In genomic region chr6:122789862-122790739, GRCh38 we compare ENCODE assay signal across 9 cellular contexts. TPM values are rescaled to one million over a fixed set of nuclear protein-coding genes. Genes with fewer than 3 reads are reported as not detected.
DNase-seq lines count a peak whose midpoint lies in the region; ATAC-seq and TF ChIP-seq lines count a peak whose summit lies in the region.
"Had no signal": no experiment of that assay in that cellular context is flagged by ENCODE, and none has a peak within 500 bp of the region (broad histone marks: within the 10 kb centered on the region; RNA-seq: fewer than 3 reads in every experiment).

No MANE protein-coding gene starts in this region.

- H3K79me2 ChIP-seq in HCT116 (ENCODE audit: insufficient read depth, low read length) (no peaks in the 10 kb centered on the region), MM.1S (ENCODE audit: low read length) (peaks cover 11% of the 10 kb centered on the region)

- peaks cover 52% of the 10 kb centered on the region for H3K27me3 Mint-ChIP-seq in activated CD4-positive, alpha-beta T cell treated with anti-CD3 and anti-CD28 coated beads, Interleukin-2, amount 10 ng/mL, durations not matched to agents 7 days and 5 days
- peaks cover 26% of the 10 kb centered on the region for H3K27me3 Mint-ChIP-seq in activated B cell treated with CpG ODN at 0.5 μM for 24 hours
- H3K27me3 Mint-ChIP-seq in nephron progenitor cell (ENCODE audit: low read depth, poor library complexity) = peaks cover 19% of the 10 kb centered on the region

- peak overlapping the region; percentile 74 for H3K27ac ChIP-seq in HCT116 (ENCODE audit: low read depth, low read length)
- peak overlapping the region; percentile 55; the same call in 1 of the 2 replicates for H3K27ac ChIP-seq in MM.1S (ENCODE audit: low read length)

- H3K9me2 ChIP-seq in HCT116 (ENCODE audit: insufficient read depth) (no peaks in the 10 kb centered on the region), MM.1S (replicated peaks; ENCODE audit: insufficient read depth, low read length) (no peaks in the 10 kb centered on the region)

- RAD21 ChIA-PET in HCT116 (lab: Charles Lee; ENCODE audit: low non-redundant PET in 1 of 2, low total read pairs in 2 of 2, uncharacterized antibody in 2 of 2, unreplicated experiment in 2 of 2) = no interaction called here

- H3K36me3 ChIP-seq in HCT116 (ENCODE audit: control insufficient read depth in 1 of 2, insufficient read depth in 2 of 2, low read length in 2 of 2) = no peaks in the 10 kb centered on the region
- no peaks in the 10 kb centered on the region for H3K36me3 ChIP-seq in MM.1S (replicated peaks; ENCODE audit: insufficient read depth, low read length)

- TF ChIP-seq RAD21 in HCT116 (IDR thresholded peaks at IDR 0.05; ENCODE audit: low read depth) = no peak

- intact Hi-C loops in HCT116 (cut with micrococcal nuclease) = no loop called here
- intact Hi-C loops in activated B cell treated with CpG ODN at 0.5 μM for 24 hours (cut with micrococcal nuclease) = loop anchor here (1.0 kb wide), 1 partner anchor 39 kb away; no protein-coding TSS in a partner anchor

- peak overlapping the region; percentile 47 for H2AFZ ChIP-seq in HCT116 (ENCODE audit: low read depth, low read length, poor library complexity, severe bottlenecking)
- H2AFZ ChIP-seq in MM.1S (ENCODE audit: low read length) = peak overlapping the region; percentile 93

- H3K4me3 Mint-ChIP-seq in activated CD4-positive, alpha-beta T cell treated with anti-CD3 and anti-CD28 coated beads, Interleukin-2, amount 10 ng/mL, durations not matched to agents 7 days and 5 days = peak overlapping the region; percentile 79
- peak overlapping the region; percentile 94 for H3K4me3 Mint-ChIP-seq in activated B cell treated with CpG ODN at 0.5 μM for 24 hours
- H3K4me3 Mint-ChIP-seq in nephron progenitor cell = peak overlapping the region; percentile 83

- BruUV-seq in HCT116 (replicated peaks; lab: Mats Ljungman, UMichigan) = TSS peak; percentile 55

- H3K4me1 Mint-ChIP-seq in activated CD4-positive, alpha-beta T cell treated with anti-CD3 and anti-CD28 coated beads, Interleukin-2, amount 10 ng/mL, durations not matched to agents 7 days and 5 days = peaks cover 8% of the 10 kb centered on the region
- H3K4me1 Mint-ChIP-seq in activated B cell treated with CpG ODN at 0.5 μM for 24 hours (peaks cover 25% of the 10 kb centered on the region), nephron progenitor cell (peaks cover 32% of the 10 kb centered on the region)

- H3K4me3 ChIP-seq in HCT116 (replicated peaks in 1 of 2; ENCODE audit: low read depth in 1 of 2, low read length in 2 of 2) (peak overlapping the region; percentile 68 to 72), MM.1S (ENCODE audit: low read length) (peak overlapping the region; percentile 66), fibroblast of mammary gland (ENCODE audit: control insufficient read depth, low read depth, low read length) (peak overlapping the region; percentile 84)

- peak overlapping the region; percentile 95 for H3K4me2 ChIP-seq in HCT116 (ENCODE audit: low read length)
- H3K4me2 ChIP-seq in MM.1S (ENCODE audit: low read depth, low read length) = peak overlapping the region; percentile 95

- no peaks in the 10 kb centered on the region for H3K36me3 Mint-ChIP-seq in activated CD4-positive, alpha-beta T cell treated with anti-CD3 and anti-CD28 coated beads, Interleukin-2, amount 10 ng/mL, durations not matched to agents 7 days and 5 days (ENCODE audit: low read depth)
- H3K36me3 Mint-ChIP-seq in activated B cell treated with CpG ODN at 0.5 μM for 24 hours (ENCODE audit: low read depth) (peaks cover 3% of the 10 kb centered on the region), nephron progenitor cell (ENCODE audit: low read depth) (no peaks in the 10 kb centered on the region)

- CTCF ChIA-PET in activated CD4-positive, alpha-beta T cell treated with anti-CD3 and anti-CD28 coated beads, Interleukin-2, amount 10 ng/mL, durations not matched to agents 7 days and 5 days (lab: Charles Lee) = no interaction called here
- CTCF ChIA-PET in HCT116 (lab: Charles Lee) = interaction anchor here (0.8 to 1.7 kb wide), 6 partner anchors 8 to 59 kb away, joined by 3 to 15 read pairs (median 4); no protein-coding TSS in a partner anchor
- CTCF ChIA-PET in activated B cell treated with CpG ODN at 0.5 μM for 24 hours (lab: Charles Lee) = interaction anchor here (0.9 to 1.6 kb wide), 2 partner anchors 58 to 59 kb away, joined by 3 to 4 read pairs; no protein-coding TSS in a partner anchor

- peaks cover 13 to 21% of the 10 kb centered on the region in 2 experiments for H3K4me1 ChIP-seq in HCT116 (ENCODE audit: control insufficient read depth in 1 of 2, insufficient read depth in 2 of 2, low read length in 2 of 2)
- peaks cover 5% of the 10 kb centered on the region for H3K4me1 ChIP-seq in MM.1S (ENCODE audit: low read length)

- no peak overlapping the region for H3K27ac Mint-ChIP-seq in activated CD4-positive, alpha-beta T cell treated with anti-CD3 and anti-CD28 coated beads, Interleukin-2, amount 10 ng/mL, durations not matched to agents 7 days and 5 days
- H3K27ac Mint-ChIP-seq in activated B cell treated with CpG ODN at 0.5 μM for 24 hours (peak overlapping the region; percentile 84), nephron progenitor cell (peak overlapping the region; percentile 98)

- no peaks in the 10 kb centered on the region for H3K9me3 Mint-ChIP-seq in activated CD4-positive, alpha-beta T cell treated with anti-CD3 and anti-CD28 coated beads, Interleukin-2, amount 10 ng/mL, durations not matched to agents 7 days and 5 days
- H3K9me3 Mint-ChIP-seq in activated B cell treated with CpG ODN at 0.5 μM for 24 hours (no peaks in the 10 kb centered on the region), nephron progenitor cell (no peaks in the 10 kb centered on the region)

- ATAC-seq in HCT116 (peak; percentile 56), activated B cell treated with CpG ODN at 0.5 μM for 24 hours (ENCODE audit: low read depth) (peak; percentile 70)

- POLR2A ChIA-PET in activated CD4-positive, alpha-beta T cell treated with anti-CD3 and anti-CD28 coated beads, Interleukin-2, amount 10 ng/mL, durations not matched to agents 7 days and 5 days (lab: Charles Lee) = no interaction called here
- POLR2A ChIA-PET in HCT116 (lab: Charles Lee) (interaction anchor here (1.0 to 1.8 kb wide), 5 partner anchors 8 to 93 kb away, joined by 3 to 18 read pairs (median 5); no protein-coding TSS in a partner anchor), activated B cell treated with CpG ODN at 0.5 μM for 24 hours (lab: Charles Lee) (no interaction called here)

- DNase-seq in activated CD4-positive, alpha-beta T cell treated with anti-CD3 and anti-CD28 coated beads, Interleukin-2, amount 10 ng/mL, durations not matched to agents 7 days and 5 days = no peak
- no peak for DNase-seq in activated CD4-positive, alpha-beta T cell treated with anti-CD3 and anti-CD28 coated beads, Interleukin-2, amount 50 U/mL, for 4 hours
- DNase-seq in HCT116 (ENCODE audit: low read depth, low spot score) (no peak), MM.1S (peak; percentile 41), activated B cell treated with CpG ODN at 0.5 μM for 24 hours (no peak), fibroblast of mammary gland (ENCODE audit: low read depth) (peak; percentile 29), nephron progenitor cell (peak; percentile 20), KG1 (lab: John Stamatoyannopoulos, UW) (no peak)

- TF ChIP-seq CTCF in HCT116 (IDR thresholded peaks at IDR 0.05 in 2 of 3, conservative IDR thresholded peaks at IDR 0.05 in 1 of 3; ENCODE audit: borderline replicate concordance in 1 of 3, insufficient read depth in 1 of 3, low read depth in 2 of 3, low read length in 2 of 3) = peak in 1 of 3 experiments; percentile 2; a peak in 1 of 6 replicates
- no peak; the same call in 1 of the 2 replicates for TF ChIP-seq CTCF in MM.1S (IDR thresholded peaks at IDR 0.05; ENCODE audit: low read length)
- TF ChIP-seq CTCF in activated B cell treated with CpG ODN at 0.5 μM for 24 hours (IDR thresholded peaks at IDR 0.05) = no peak
- TF ChIP-seq CTCF in fibroblast of mammary gland (conservative IDR thresholded peaks at IDR 0.05; ENCODE audit: control insufficient read depth, insufficient read depth, low read depth, low read length) = peak; percentile 10
- no peak for TF ChIP-seq CTCF in nephron progenitor cell (IDR thresholded peaks at IDR 0.05)

- H4K20me1 ChIP-seq in HCT116 (ENCODE audit: insufficient read depth) (no peaks in the 10 kb centered on the region), MM.1S (ENCODE audit: insufficient read depth, low read length) (no peaks in the 10 kb centered on the region)

- H3F3A ChIP-seq in MM.1S (ENCODE audit: insufficient read depth, low read length) = peaks cover 14% of the 10 kb centered on the region

- H3K9me3 ChIP-seq in HCT116 (ENCODE audit: control insufficient read depth in 1 of 2, insufficient read depth in 1 of 2, low read depth in 1 of 2, low read length in 2 of 2) (no peaks in the 10 kb centered on the region), MM.1S (replicated peaks; ENCODE audit: insufficient read depth, low read length) (no peaks in the 10 kb centered on the region)

- H3K9ac ChIP-seq in HCT116 (ENCODE audit: low read length) (peak overlapping the region; percentile 64), MM.1S (ENCODE audit: low read length) (peak overlapping the region; percentile 72)

- H3K27me3 ChIP-seq in HCT116 (ENCODE audit: insufficient read depth, low read length) (no peaks in the 10 kb centered on the region), MM.1S (replicated peaks; ENCODE audit: insufficient read depth, low read length) (no peaks in the 10 kb centered on the region)

- no peak for TF ChIP-seq POLR2A in HCT116 (IDR thresholded peaks at IDR 0.05; ENCODE audit: borderline replicate concordance, extremely low read depth, insufficient read depth, insufficient read length)

TF ChIP-seq in HCT116, 20 proteins besides CTCF, POLR2A, EP300 and RAD21 (continues in another document):
- TF ChIP-seq SP1 (IDR thresholded peaks at IDR 0.05; ENCODE audit: low read depth) = no peak
- TF ChIP-seq TCF7L2 (IDR thresholded peaks at IDR 0.05; ENCODE audit: borderline replicate concordance, extremely low read depth, insufficient read depth, insufficient read length) = no peak
- no peak for TF ChIP-seq SRF (IDR thresholded peaks at IDR 0.05; ENCODE audit: low read depth)
- TF ChIP-seq ATF3 (IDR thresholded peaks at IDR 0.05) = no peak
- no peak for TF ChIP-seq ZFX (IDR thresholded peaks at IDR 0.05)
- TF ChIP-seq CBX3 (IDR thresholded peaks at IDR 0.05; ENCODE audit: low read depth) = no peak

RNA-seq across cellular contexts. Expression of gene SMPDL3A, which starts 1.0 kb away (rescaled TPM):
- total RNA-seq in activated CD4-positive, alpha-beta T cell treated with anti-CD3 and anti-CD28 coated beads, Interleukin-2, amount 10 ng/mL, durations not matched to agents 7 days and 5 days = under 1 TPM in 1 of 2 experiments, not detected in 1; 0.19 TPM
- total RNA-seq in HCT116 (2021; ENCODE audit: unreplicated experiment) = 2.4 TPM
- 1.2 and 1.5 TPM in 2 replicates for polyA plus RNA-seq in HCT116 (2012)
- total RNA-seq in activated B cell treated with CpG ODN at 0.5 μM for 24 hours = 1.5 and 1.8 TPM in 2 replicates

RNA-seq across cellular contexts. Expression of gene FABP7, which starts 10.6 kb away (rescaled TPM):
- total RNA-seq in activated CD4-positive, alpha-beta T cell treated with anti-CD3 and anti-CD28 coated beads, Interleukin-2, amount 10 ng/mL, durations not matched to agents 7 days and 5 days = not detected
- total RNA-seq in HCT116 (2021; ENCODE audit: unreplicated experiment) = not detected
- polyA plus RNA-seq in HCT116 (2012) = not detected in 2 replicates
- not detected in 2 replicates for total RNA-seq in activated B cell treated with CpG ODN at 0.5 μM for 24 hours
- total RNA-seq: pulmonary artery endothelial cell had no signal

Comparison
In these comparisons a context has a peak if more than half of its experiments do, and no peak if none do; other contexts are left out.
1. DNase-seq: peak in MM.1S (single experiment), fibroblast of mammary gland (single experiment) and nephron progenitor cell (single experiment); none in activated CD4-positive, alpha-beta T cell treated with anti-CD3 and anti-CD28 coated beads, Interleukin-2, amount 10 ng/mL, durations not matched to agents 7 days and 5 days (single experiment), activated CD4-positive, alpha-beta T cell treated with anti-CD3 and anti-CD28 coated beads, Interleukin-2, amount 50 U/mL, for 4 hours (0 of 2), HCT116 (single experiment), activated B cell treated with CpG ODN at 0.5 μM for 24 hours (single experiment) and KG1 (single experiment).
2. Peak in every context shown above with its lines, with median percentiles within 50 percentile points of each other: H3K4me3 Mint-ChIP-seq and H3K4me3 ChIP-seq.